24 cellular contexts compared by ENCODE assay signal in the genomic region with DNA sequence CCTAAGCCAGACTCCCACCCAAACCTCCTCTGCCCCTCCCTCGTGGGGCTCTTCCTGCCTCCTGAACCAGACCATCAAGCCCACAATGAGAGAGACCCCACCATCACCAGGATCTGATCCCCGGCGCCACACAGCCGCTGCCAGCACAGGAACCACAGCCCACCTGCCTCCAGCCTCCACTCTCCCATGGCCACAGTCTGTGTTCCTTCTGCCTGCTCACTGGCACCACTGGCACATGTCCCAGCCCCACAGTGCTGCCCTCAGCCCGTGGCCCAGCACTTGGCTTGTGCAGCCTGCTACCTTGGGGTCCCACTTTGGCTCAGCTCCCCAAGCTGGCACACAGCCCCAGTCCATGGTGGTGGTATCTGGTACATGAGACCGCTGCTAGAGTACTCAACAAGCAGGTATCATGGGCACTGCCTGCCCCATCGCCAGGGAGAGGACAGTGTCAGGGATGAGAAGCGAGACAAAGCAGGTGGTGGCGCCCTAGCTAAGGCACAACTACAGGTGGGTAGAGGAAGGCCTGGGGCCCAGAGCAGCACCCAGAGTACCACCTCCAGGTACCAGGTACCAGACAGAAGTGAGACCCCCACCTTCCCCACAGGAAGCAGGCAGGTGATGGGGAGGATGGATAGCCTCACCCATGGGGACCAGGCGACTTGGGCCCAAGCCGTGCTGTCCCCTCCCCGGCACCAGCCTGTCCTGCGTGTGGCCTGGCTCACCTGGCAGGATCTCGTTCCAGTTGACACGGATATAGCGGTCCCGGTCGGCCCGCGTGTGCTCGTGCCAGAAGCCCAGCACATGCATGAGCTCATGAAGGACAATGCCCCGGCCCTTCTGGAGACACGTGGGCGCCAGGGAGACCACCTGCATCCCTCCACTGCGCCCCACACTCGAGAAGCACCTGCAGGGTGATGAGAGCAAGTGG. TPM values are rescaled to one million over a fixed set of nuclear protein-coding genes. Genes with fewer than 3 reads are reported as not detected.
DNase-seq lines count a peak whose midpoint lies in the region; ATAC-seq, FAIRE-seq and TF ChIP-seq lines count a peak whose summit lies in the region.
"Had no signal": no experiment of that assay in that cellular context is flagged by ENCODE, and none has a peak within 500 bp of the region (broad histone marks: within the 10 kb centered on the region; RNA-seq: fewer than 3 reads in every experiment).

No MANE protein-coding gene starts in this region.

- no peak overlapping the region for H3K4me2 ChIP-seq in HepG2 (ENCODE audit: low read depth, low read length)

- FAIRE-seq in HepG2 (lab: Jason Lieb, UNC) (no peak), urothelium cell line (lab: Jason Lieb, UNC) (peak; percentile 17)
- FAIRE-seq: G401.6 had no signal

- TF ChIP-seq EP300 in HepG2 (IDR thresholded peaks at IDR 0.05; ENCODE audit: low read depth in 2 of 2, low read length in 2 of 2) (no peak), HepG2 (CRISPR knock-in tag; IDR thresholded peaks at IDR 0.05; ENCODE audit: borderline replicate concordance) (no peak)

- peaks cover 10% of the 10 kb centered on the region for H3K4me1 Mint-ChIP-seq in T-helper 1 cell treated with Interleukin-12 subunit alpha and Interleukin-12 subunit beta and Interleukin-4 antibody, amounts not matched to agents 30 μg/mL and 1 μg/mL, for 36 hours (ENCODE audit: low read depth)
- peaks cover 25% of the 10 kb centered on the region for H3K4me1 Mint-ChIP-seq in activated naive CD8-positive, alpha-beta T cell treated with anti-CD3 and anti-CD28 coated beads for 36 hours

- H3K27ac ChIP-seq in HepG2 (ENCODE audit: extremely low read length, insufficient read depth, low read length) (no peak overlapping the region), right lobe of liver (no peak overlapping the region)
- H3K27ac ChIP-seq: 22Rv1, body of pancreas, prostate gland had no signal

- intact Hi-C loops in HepG2 (cut with micrococcal nuclease; ENCODE audit: unreplicated experiment) (no loop called here), right lobe of liver (cut with DNase I) (no loop called here)

- in situ Hi-C loops in HepG2 (cut with HindIII; ENCODE audit: extremely low pct_ligation_motif_present, low pct_unique_long_range_greater_than_20kb): loop anchor here (25.0 kb wide), 1 partner anchor 380 kb away; the partner anchor contains the start of gene NEURL3

- TF ChIP-seq RAD21 in HepG2 (CRISPR knock-in tag; IDR thresholded peaks at IDR 0.05): no peak

- no peaks in the 10 kb centered on the region for H3K27me3 Mint-ChIP-seq in T-helper 1 cell treated with Interleukin-12 subunit alpha and Interleukin-12 subunit beta and Interleukin-4 antibody, amounts not matched to agents 30 μg/mL and 1 μg/mL, for 36 hours (ENCODE audit: low read depth)
- no peaks in the 10 kb centered on the region for H3K27me3 Mint-ChIP-seq in activated naive CD8-positive, alpha-beta T cell treated with anti-CD3 and anti-CD28 coated beads for 36 hours
- H3K27me3 Mint-ChIP-seq: CD4-positive, alpha-beta memory T cell had no signal

- DNase-seq in T-helper 1 cell (no peak), HepG2 (ENCODE audit: low spot score) (no peak), right lobe of liver (no peak), urothelium cell line (ENCODE audit: low spot score) (no peak), H7 (no peak)
- DNase-seq in activated naive CD8-positive, alpha-beta T cell treated with anti-CD3 and anti-CD28 coated beads for 36 hours: no peak
- DNase-seq: body of pancreas; DMS153; head of caudate nucleus; Kasumi-1; left cardiac atrium; NCI-H187; NCI-H2171 treated with DMSO at 0.1 percent for 48 hours; NCI-H524; NK-92 treated with Interleukin-12 subunit alpha and Interleukin-12 subunit beta, amount 100 ng/mL, for 24 hours; SIG-M5 had no signal

- no peaks in the 10 kb centered on the region for H3K79me2 ChIP-seq in HepG2 (ENCODE audit: insufficient read depth, low read length)

- no peaks in the 10 kb centered on the region for H4K20me1 ChIP-seq in HepG2 (ENCODE audit: insufficient read depth, low read length)

- CTCF ChIA-PET in HepG2 (lab: Yijun Ruan, JAX; ENCODE audit: low intra/inter-chr PET ratio, low total read pairs): no interaction called here

- no peak overlapping the region for H3K4me3 Mint-ChIP-seq in T-helper 1 cell treated with Interleukin-12 subunit alpha and Interleukin-12 subunit beta and Interleukin-4 antibody, amounts not matched to agents 30 μg/mL and 1 μg/mL, for 36 hours
- H3K4me3 Mint-ChIP-seq in activated naive CD8-positive, alpha-beta T cell treated with anti-CD3 and anti-CD28 coated beads for 36 hours: peak overlapping the region; percentile 58
- H3K4me3 Mint-ChIP-seq: CD4-positive, alpha-beta memory T cell; type B pancreatic cell had no signal

- no peak overlapping the region for H3K4me3 ChIP-seq in HepG2 (replicated peaks in 1 of 3; ENCODE audit: insufficient read depth in 1 of 3, low read depth in 2 of 3, low read length in 3 of 3)
- H3K4me3 ChIP-seq in right lobe of liver: no peak overlapping the region
- H3K4me3 ChIP-seq in H7 (ENCODE audit: insufficient read depth, low read depth, low read length): no peak overlapping the region
- H3K4me3 ChIP-seq: body of pancreas, prostate gland had no signal

- H3K27ac Mint-ChIP-seq in T-helper 1 cell treated with Interleukin-12 subunit alpha and Interleukin-12 subunit beta and Interleukin-4 antibody, amounts not matched to agents 30 μg/mL and 1 μg/mL, for 36 hours: peak overlapping the region; percentile 31
- H3K27ac Mint-ChIP-seq in activated naive CD8-positive, alpha-beta T cell treated with anti-CD3 and anti-CD28 coated beads for 36 hours: peak overlapping the region; percentile 89
- H3K27ac Mint-ChIP-seq: type B pancreatic cell had no signal

- WGBS in HepG2 (ENCODE audit: low lambda C conversion rate): 27% methylated on average over 16 of the region's 26 CpGs
- WGBS in right lobe of liver (ENCODE audit: insufficient coverage, low coverage, low lambda C conversion rate, missing lambda C conversion rate): 70% methylated on average over 2 of the region's 26 CpGs

- no peaks in the 10 kb centered on the region for H3K4me1 ChIP-seq in HepG2 (ENCODE audit: insufficient read depth, low read length)
- H3K4me1 ChIP-seq in right lobe of liver: no peaks in the 10 kb centered on the region
- H3K4me1 ChIP-seq: body of pancreas, prostate gland had no signal

- TF ChIP-seq POLR2A in HepG2 (IDR thresholded peaks at IDR 0.05; ENCODE audit: insufficient read depth in 1 of 2, low read depth in 2 of 2, low read length in 2 of 2) (no peak), right lobe of liver (IDR thresholded peaks at IDR 0.05) (no peak)

- H3K27me3 ChIP-seq in HepG2 (ENCODE audit: control insufficient read depth in 1 of 2, insufficient read depth in 2 of 2, low read length in 2 of 2) (peaks cover 29 to 75% of the 10 kb centered on the region in 2 experiments), right lobe of liver (no peaks in the 10 kb centered on the region), H7 (ENCODE audit: control insufficient read depth, insufficient read depth, low read length) (no peaks in the 10 kb centered on the region)
- H3K27me3 ChIP-seq: body of pancreas had no signal

- no peak overlapping the region for H3K9ac ChIP-seq in HepG2 (ENCODE audit: insufficient read depth, low read depth, low read length)

- no peaks in the 10 kb centered on the region for H3K36me3 Mint-ChIP-seq in T-helper 1 cell treated with Interleukin-12 subunit alpha and Interleukin-12 subunit beta and Interleukin-4 antibody, amounts not matched to agents 30 μg/mL and 1 μg/mL, for 36 hours (ENCODE audit: low read depth)
- H3K36me3 Mint-ChIP-seq in activated naive CD8-positive, alpha-beta T cell treated with anti-CD3 and anti-CD28 coated beads for 36 hours: peaks cover 29% of the 10 kb centered on the region
- H3K36me3 Mint-ChIP-seq: type B pancreatic cell had no signal

- H3K36me3 ChIP-seq in HepG2 (replicated peaks in 1 of 2; ENCODE audit: control insufficient read depth in 1 of 2, insufficient read depth in 2 of 2, low read length in 2 of 2) (no peaks in the 10 kb centered on the region), right lobe of liver (no peaks in the 10 kb centered on the region), H7 (replicated peaks; ENCODE audit: control insufficient read depth, insufficient read depth, low read length) (no peaks in the 10 kb centered on the region)
- H3K36me3 ChIP-seq: prostate gland had no signal

- no TSS peak for BruUV-seq in HepG2 (replicated peaks; lab: Mats Ljungman, UMichigan)

- H3K9me3 ChIP-seq in HepG2 (ENCODE audit: low read length) (no peaks in the 10 kb centered on the region), right lobe of liver (no peaks in the 10 kb centered on the region)
- H3K9me3 ChIP-seq: body of pancreas, prostate gland had no signal

- H3K9me3 Mint-ChIP-seq in T-helper 1 cell treated with Interleukin-12 subunit alpha and Interleukin-12 subunit beta and Interleukin-4 antibody, amounts not matched to agents 30 μg/mL and 1 μg/mL, for 36 hours: no peaks in the 10 kb centered on the region
- no peaks in the 10 kb centered on the region for H3K9me3 Mint-ChIP-seq in activated naive CD8-positive, alpha-beta T cell treated with anti-CD3 and anti-CD28 coated beads for 36 hours
- H3K9me3 Mint-ChIP-seq: CD4-positive, alpha-beta memory T cell; type B pancreatic cell had no signal

- H2AFZ ChIP-seq in HepG2 (ENCODE audit: low read length): no peak overlapping the region

- TF ChIP-seq CTCF in HepG2 (CRISPR knock-in tag; IDR thresholded peaks at IDR 0.05) (no peak), right lobe of liver (IDR thresholded peaks at IDR 0.05) (no peak)

- ATAC-seq in HepG2 (no peak), right lobe of liver (no peak), GM19463 (IDR thresholded peaks at IDR 0.05; ENCODE audit: unreplicated experiment) (no peak)
- ATAC-seq: body of pancreas, left cardiac atrium had no signal

- POLR2A ChIA-PET in HepG2 (lab: Yijun Ruan, JAX): no interaction called here

RNA-seq across cellular contexts. Expression of gene ASTL, which starts 6.2 kb away (rescaled TPM):
- total RNA-seq in HepG2 (2016; rRNA removed; fragmentation: Illumina TruSeq; extraction: Trizol): not detected in 2 replicates
- not detected in 2 replicates for total RNA-seq in HepG2 (2016; cell fraction: cytosol; rRNA removed; fragmentation: Illumina TruSeq; extraction: Trizol; ENCODE audit: low read depth)
- not detected in 2 replicates for total RNA-seq in HepG2 (2016; cell fraction: insoluble cytoplasmic fraction; rRNA removed; fragmentation: Illumina TruSeq; extraction: Trizol)
- total RNA-seq in HepG2 (2016; cell fraction: membrane; rRNA removed; fragmentation: Illumina TruSeq; extraction: Trizol): not detected in 2 replicates
- not detected in 2 replicates for total RNA-seq in HepG2 (2016; cell fraction: nucleus; rRNA removed; fragmentation: Illumina TruSeq; extraction: Trizol)
- polyA plus RNA-seq in HepG2 (2011; rRNA removed): not detected in 2 replicates
- polyA plus RNA-seq in HepG2 (2011; cell fraction: cytosol; rRNA removed): not detected in 2 replicates
- not detected in 2 replicates for polyA plus RNA-seq in HepG2 (2011; cell fraction: nucleus; rRNA removed)
- polyA plus RNA-seq in HepG2 (2012): not detected in 2 replicates
- not detected in 2 replicates for polyA plus RNA-seq in HepG2 (2016; cell fraction: cytosol; fragmentation: Illumina TruSeq; extraction: Trizol; ENCODE audit: low read depth)
- polyA plus RNA-seq in HepG2 (2016; cell fraction: insoluble cytoplasmic fraction; fragmentation: Illumina TruSeq; extraction: Trizol; ENCODE audit: low read depth): not detected in 2 replicates
- not detected in 2 replicates for polyA plus RNA-seq in HepG2 (2016; cell fraction: membrane; fragmentation: Illumina TruSeq; extraction: Trizol; ENCODE audit: low read depth)
- polyA plus RNA-seq in HepG2 (2016; cell fraction: nucleus; fragmentation: Illumina TruSeq; extraction: Trizol; ENCODE audit: insufficient read depth, low read depth): not detected in 2 replicates
- polyA minus RNA-seq in HepG2 (2011; rRNA and poly(A)+ RNA removed; ENCODE audit: low replicate concordance): 1.6 TPM in 1 of 2 replicates, not detected in the other
- not detected in 2 replicates for polyA minus RNA-seq in HepG2 (2011; cell fraction: cytosol; rRNA and poly(A)+ RNA removed)
- polyA minus RNA-seq in HepG2 (2011; cell fraction: nucleus; rRNA and poly(A)+ RNA removed): not detected in 2 replicates
- total RNA-seq in right lobe of liver: not detected
- 10 to 100 TPM; 22.1 to 23.3 TPM for total RNA-seq in activated naive CD8-positive, alpha-beta T cell treated with anti-CD3 and anti-CD28 coated beads for 36 hours
- total RNA-seq in H7 (2014; rRNA removed; shearing (Covaris generic)): not detected in 2 replicates
- total RNA-seq: body of pancreas, cerebellum, left cardiac atrium had no signal

RNA-seq across cellular contexts. Expression of gene DUSP2, which starts 13.2 kb away (rescaled TPM):
- not detected in 2 replicates for total RNA-seq in HepG2 (2016; rRNA removed; fragmentation: Illumina TruSeq; extraction: Trizol)
- not detected in 2 replicates for total RNA-seq in HepG2 (2016; cell fraction: cytosol; rRNA removed; fragmentation: Illumina TruSeq; extraction: Trizol; ENCODE audit: low read depth)
- total RNA-seq in HepG2 (2016; cell fraction: insoluble cytoplasmic fraction; rRNA removed; fragmentation: Illumina TruSeq; extraction: Trizol): not detected in 2 replicates
- total RNA-seq in HepG2 (2016; cell fraction: membrane; rRNA removed; fragmentation: Illumina TruSeq; extraction: Trizol): not detected in 2 replicates
- total RNA-seq in HepG2 (2016; cell fraction: nucleus; rRNA removed; fragmentation: Illumina TruSeq; extraction: Trizol): not detected in 2 replicates
- polyA plus RNA-seq in HepG2 (2011; rRNA removed): not detected in 2 replicates
- 0.04 TPM in 1 of 2 replicates, not detected in the other for polyA plus RNA-seq in HepG2 (2011; cell fraction: cytosol; rRNA removed)
- 0.12 and 0.18 TPM in 2 replicates for polyA plus RNA-seq in HepG2 (2011; cell fraction: nucleus; rRNA removed)
- polyA plus RNA-seq in HepG2 (2012): not detected in 2 replicates
- not detected in 2 replicates for polyA plus RNA-seq in HepG2 (2016; cell fraction: cytosol; fragmentation: Illumina TruSeq; extraction: Trizol; ENCODE audit: low read depth)
- not detected in 2 replicates for polyA plus RNA-seq in HepG2 (2016; cell fraction: insoluble cytoplasmic fraction; fragmentation: Illumina TruSeq; extraction: Trizol; ENCODE audit: low read depth)
- polyA plus RNA-seq in HepG2 (2016; cell fraction: membrane; fragmentation: Illumina TruSeq; extraction: Trizol; ENCODE audit: low read depth): not detected in 2 replicates
- polyA plus RNA-seq in HepG2 (2016; cell fraction: nucleus; fragmentation: Illumina TruSeq; extraction: Trizol; ENCODE audit: insufficient read depth, low read depth): not detected in 2 replicates
- 103 TPM in 1 of 2 replicates, not detected in the other for polyA minus RNA-seq in HepG2 (2011; rRNA and poly(A)+ RNA removed; ENCODE audit: low replicate concordance)
- 0.69 and 1.3 TPM in 2 replicates for polyA minus RNA-seq in HepG2 (2011; cell fraction: cytosol; rRNA and poly(A)+ RNA removed)
- polyA minus RNA-seq in HepG2 (2011; cell fraction: nucleus; rRNA and poly(A)+ RNA removed): 0.25 and 0.52 TPM in 2 replicates
- 1 to 10 TPM in 5 of 6 experiments, under 1 TPM in 1; 0.44 to 2.5 (median 1.2) TPM for total RNA-seq in right lobe of liver
- total RNA-seq in activated naive CD8-positive, alpha-beta T cell treated with anti-CD3 and anti-CD28 coated beads for 36 hours: 100 to 1,000 TPM; 274 to 279 TPM
- 2.0 and 3.6 TPM in 2 replicates for total RNA-seq in H7 (2014; rRNA removed; shearing (Covaris generic))

RNA-seq across cellular contexts. Expression of gene ADRA2B, which starts 15.7 kb away (rescaled TPM):
- not detected in 2 replicates for total RNA-seq in HepG2 (2016; rRNA removed; fragmentation: Illumina TruSeq; extraction: Trizol)
- not detected in 2 replicates for total RNA-seq in HepG2 (2016; cell fraction: cytosol; rRNA removed; fragmentation: Illumina TruSeq; extraction: Trizol; ENCODE audit: low read depth)
- total RNA-seq in HepG2 (2016; cell fraction: insoluble cytoplasmic fraction; rRNA removed; fragmentation: Illumina TruSeq; extraction: Trizol): not detected in 2 replicates
- not detected in 2 replicates for total RNA-seq in HepG2 (2016; cell fraction: membrane; rRNA removed; fragmentation: Illumina TruSeq; extraction: Trizol)
- total RNA-seq in HepG2 (2016; cell fraction: nucleus; rRNA removed; fragmentation: Illumina TruSeq; extraction: Trizol): not detected in 2 replicates
- not detected in 2 replicates for polyA plus RNA-seq in HepG2 (2011; rRNA removed)
- not detected in 2 replicates for polyA plus RNA-seq in HepG2 (2011; cell fraction: cytosol; rRNA removed)
- polyA plus RNA-seq in HepG2 (2011; cell fraction: nucleus; rRNA removed): 0.10 TPM in 1 of 2 replicates, not detected in the other
- polyA plus RNA-seq in HepG2 (2012): not detected in 2 replicates
- not detected in 2 replicates for polyA plus RNA-seq in HepG2 (2016; cell fraction: cytosol; fragmentation: Illumina TruSeq; extraction: Trizol; ENCODE audit: low read depth)
- not detected in 2 replicates for polyA plus RNA-seq in HepG2 (2016; cell fraction: insoluble cytoplasmic fraction; fragmentation: Illumina TruSeq; extraction: Trizol; ENCODE audit: low read depth)
- polyA plus RNA-seq in HepG2 (2016; cell fraction: membrane; fragmentation: Illumina TruSeq; extraction: Trizol; ENCODE audit: low read depth): not detected in 2 replicates
- not detected in 2 replicates for polyA plus RNA-seq in HepG2 (2016; cell fraction: nucleus; fragmentation: Illumina TruSeq; extraction: Trizol; ENCODE audit: insufficient read depth, low read depth)
- polyA minus RNA-seq in HepG2 (2011; rRNA and poly(A)+ RNA removed; ENCODE audit: low replicate concordance): 0.07 TPM in 1 of 2 replicates, not detected in the other
- not detected in 2 replicates for polyA minus RNA-seq in HepG2 (2011; cell fraction: cytosol; rRNA and poly(A)+ RNA removed)
- polyA minus RNA-seq in HepG2 (2011; cell fraction: nucleus; rRNA and poly(A)+ RNA removed): not detected in 2 replicates
- total RNA-seq in right lobe of liver: 1 to 10 TPM; 1.7 to 8.1 (median 3.2) TPM
- total RNA-seq in activated naive CD8-positive, alpha-beta T cell treated with anti-CD3 and anti-CD28 coated beads for 36 hours: under 1 TPM; 0.29 to 0.30 TPM
- total RNA-seq in H7 (2014; rRNA removed; shearing (Covaris generic)): 1.6 and 1.9 TPM in 2 replicates
- total RNA-seq: CD4-positive, alpha-beta memory T cell; cerebellum had no signal
- polyA plus RNA-seq: CD4-positive, alpha-beta memory T cell had no signal

Comparison
In these comparisons a context has a peak if more than half of its experiments do, and no peak if none do; other contexts are left out.
1. RNA of gene ASTL, which starts 6.2 kb away (total RNA-seq): 22.1 to 23.3 TPM in activated naive CD8-positive, alpha-beta T cell treated with anti-CD3 and anti-CD28 coated beads for 36 hours; not detected in HepG2, not detected in right lobe of liver and not detected in H7; every median in the first group is over 10 times any median in the second.
2. RNA of gene DUSP2, which starts 13.2 kb away (total RNA-seq): 274 to 279 TPM in activated naive CD8-positive, alpha-beta T cell treated with anti-CD3 and anti-CD28 coated beads for 36 hours; 2.0 to 3.6 TPM in H7, 0.44 to 2.5 TPM in right lobe of liver and not detected in HepG2; every median in the first group is over 10 times any median in the second.